Comparison of ENCODE assay signal across 18 cellular contexts in genomic region chr2:75844651-75845050, GRCh38.
DNase-seq lines count a peak whose midpoint lies in the region; ATAC-seq and TF ChIP-seq lines count a peak whose summit lies in the region.
"Had no signal": no experiment of that assay in that cellular context is flagged by ENCODE, and none has a peak within 500 bp of the region (broad histone marks: within the 10 kb centered on the region; RNA-seq: fewer than 3 reads in every experiment).

No MANE protein-coding gene starts in this region.

- H3K4me1 ChIP-seq in upper lobe of left lung: no peaks in the 10 kb centered on the region
- no peaks in the 10 kb centered on the region for H3K4me1 ChIP-seq in gastrocnemius medialis
- H3K4me1 ChIP-seq: esophagus muscularis mucosa, heart left ventricle had no signal

- TF ChIP-seq CTCF in GM20000 (IDR thresholded peaks at IDR 0.05; ENCODE audit: extremely low read depth, missing control alignments) (no peak), cardiac fibroblast (IDR thresholded peaks at IDR 0.05; ENCODE audit: low read depth, low read length) (no peak), progenitor cell of endocrine pancreas (IDR thresholded peaks at IDR 0.05; ENCODE audit: unreplicated experiment) (no peak), upper lobe of left lung (IDR thresholded peaks at IDR 0.05) (no peak), gastrocnemius medialis (IDR thresholded peaks at IDR 0.05 in 4 of 5, conservative IDR thresholded peaks at IDR 0.05 in 1 of 5) (no peak)

- TF ChIP-seq POLR2A in upper lobe of left lung (IDR thresholded peaks at IDR 0.05) (no peak), gastrocnemius medialis (IDR thresholded peaks at IDR 0.05) (no peak)

- no peaks in the 10 kb centered on the region for H3K4me1 Mint-ChIP-seq in progenitor cell of endocrine pancreas (ENCODE audit: low read depth)

- ATAC-seq in GM18498 (IDR thresholded peaks at IDR 0.05; ENCODE audit: unreplicated experiment) (peak; percentile 50), HG03378 (IDR thresholded peaks at IDR 0.05; ENCODE audit: unreplicated experiment) (peak; percentile 77), HG03097 (IDR thresholded peaks at IDR 0.05; ENCODE audit: low FRiP score, unreplicated experiment) (no peak), upper lobe of left lung (ENCODE audit: low FRiP score in 2 of 2) (no peak), gastrocnemius medialis (no peak)
- ATAC-seq: activated CD8-positive, alpha-beta T cell treated with anti-CD3 and anti-CD28 coated beads, Interleukin-2, amount 10 ng/mL, durations not matched to agents 7 days and 5 days; heart left ventricle; natural killer cell treated with Interleukin-12 subunit alpha and Interleukin-12 subunit beta and Interleukin-15 and Interleukin-18, amount 100 ng/mL, for 72 hours; PC-3 had no signal

- H3K36me3 ChIP-seq in upper lobe of left lung: no peaks in the 10 kb centered on the region
- no peaks in the 10 kb centered on the region for H3K36me3 ChIP-seq in gastrocnemius medialis
- H3K36me3 ChIP-seq: esophagus muscularis mucosa, heart left ventricle had no signal

- H3K4me3 ChIP-seq in cardiac fibroblast (replicated peaks in 1 of 2; ENCODE audit: low read depth in 2 of 2, low read length in 2 of 2) (no peak overlapping the region), upper lobe of left lung (no peak overlapping the region), gastrocnemius medialis (no peak overlapping the region)
- H3K4me3 ChIP-seq: dorsolateral prefrontal cortex, esophagus muscularis mucosa, heart left ventricle had no signal

- peak; percentile 8 for DNase-seq in GM20000 (ENCODE audit: low spot score)
- DNase-seq in cardiac fibroblast (ENCODE audit: low read depth in 2 of 2): peak; percentile 6 to 12
- DNase-seq in progenitor cell of endocrine pancreas (ENCODE audit: low spot score, unreplicated experiment): no peak
- no peak for DNase-seq in upper lobe of left lung
- DNase-seq in gastrocnemius medialis: no peak
- DNase-seq: activated CD8-positive, alpha-beta T cell treated with anti-CD3 and anti-CD28 coated beads, Interleukin-2, amount 10 ng/mL, durations not matched to agents 7 days and 5 days; anterior cingulate cortex; dorsolateral prefrontal cortex; heart left ventricle; mesenchymal stem cell; NCI-H1092; NCI-H69; PC-3 had no signal

- no peak overlapping the region for H3K4me3 Mint-ChIP-seq in progenitor cell of endocrine pancreas (ENCODE audit: low read depth)
- H3K4me3 Mint-ChIP-seq: activated CD8-positive, alpha-beta T cell treated with anti-CD3 and anti-CD28 coated beads, Interleukin-2, amount 10 ng/mL, durations not matched to agents 7 days and 5 days; natural killer cell treated with Interleukin-12 subunit alpha and Interleukin-12 subunit beta and Interleukin-15 and Interleukin-18, amount 100 ng/mL, for 72 hours had no signal

- H3K9me3 ChIP-seq in upper lobe of left lung (no peaks in the 10 kb centered on the region), gastrocnemius medialis (no peaks in the 10 kb centered on the region)
- H3K9me3 ChIP-seq: esophagus muscularis mucosa, heart left ventricle had no signal

- intact Hi-C loops in gastrocnemius medialis (cut with DNase I; ENCODE audit: low total_unique reads): no loop called here

- TF ChIP-seq EP300 in upper lobe of left lung (IDR thresholded peaks at IDR 0.05): no peak

- H3K27ac ChIP-seq in upper lobe of left lung (no peak overlapping the region), gastrocnemius medialis (no peak overlapping the region)
- H3K27ac ChIP-seq: dorsolateral prefrontal cortex, esophagus muscularis mucosa, heart left ventricle had no signal

- H3K27ac Mint-ChIP-seq in progenitor cell of endocrine pancreas: no peak overlapping the region
- H3K27ac Mint-ChIP-seq: activated CD8-positive, alpha-beta T cell treated with anti-CD3 and anti-CD28 coated beads, Interleukin-2, amount 10 ng/mL, durations not matched to agents 7 days and 5 days; natural killer cell treated with Interleukin-12 subunit alpha and Interleukin-12 subunit beta and Interleukin-15 and Interleukin-18, amount 100 ng/mL, for 72 hours had no signal

- no peaks in the 10 kb centered on the region for H3K36me3 Mint-ChIP-seq in progenitor cell of endocrine pancreas (ENCODE audit: insufficient read depth)
- H3K36me3 Mint-ChIP-seq: natural killer cell treated with Interleukin-12 subunit alpha and Interleukin-12 subunit beta and Interleukin-15 and Interleukin-18, amount 100 ng/mL, for 72 hours had no signal

- no peaks in the 10 kb centered on the region for H3K27me3 ChIP-seq in upper lobe of left lung
- no peaks in the 10 kb centered on the region for H3K27me3 ChIP-seq in gastrocnemius medialis
- H3K27me3 ChIP-seq: dorsolateral prefrontal cortex, esophagus muscularis mucosa, heart left ventricle had no signal

- H3K27me3 Mint-ChIP-seq in progenitor cell of endocrine pancreas: no peaks in the 10 kb centered on the region
- H3K27me3 Mint-ChIP-seq: natural killer cell treated with Interleukin-12 subunit alpha and Interleukin-12 subunit beta and Interleukin-15 and Interleukin-18, amount 100 ng/mL, for 72 hours had no signal

- H3K9me3 Mint-ChIP-seq in progenitor cell of endocrine pancreas (ENCODE audit: low read depth): no peaks in the 10 kb centered on the region
- H3K9me3 Mint-ChIP-seq: natural killer cell treated with Interleukin-12 subunit alpha and Interleukin-12 subunit beta and Interleukin-15 and Interleukin-18, amount 100 ng/mL, for 72 hours had no signal

- in situ Hi-C loops in gastrocnemius medialis (cut with MboI; ENCODE audit: low sequenced_read_pairs in 4 of 4): no loop called here

Comparison
In these comparisons a context has a peak if more than half of its experiments do, and no peak if none do; other contexts are left out.
1. ATAC-seq: peak in GM18498 (single experiment) and HG03378 (single experiment); none in HG03097 (single experiment), upper lobe of left lung (0 of 2) and gastrocnemius medialis (0 of 2).
2. DNase-seq: peak in GM20000 (single experiment) and cardiac fibroblast (2 of 2); none in progenitor cell of endocrine pancreas (single experiment), upper lobe of left lung (0 of 2) and gastrocnemius medialis (0 of 2).